Comparison of ENCODE assay signal across 22 cellular contexts in genomic region chr2:134865388-134865787, GRCh38. TPM values are rescaled to one million over a fixed set of nuclear protein-coding genes. Genes with fewer than 3 reads are reported as not detected.
DNase-seq lines count a peak whose midpoint lies in the region; ATAC-seq and TF ChIP-seq lines count a peak whose summit lies in the region.
"Had no signal": no experiment of that assay in that cellular context is flagged by ENCODE, and none has a peak within 500 bp of the region (broad histone marks: within the 10 kb centered on the region; RNA-seq: fewer than 3 reads in every experiment).

No MANE protein-coding gene starts in this region.

- TF ChIP-seq CTCF in body of pancreas (IDR thresholded peaks at IDR 0.05), result no peak

- intact Hi-C loops in body of pancreas (cut with DNase I), result no loop called here

- no peaks in the 10 kb centered on the region for H3K36me3 ChIP-seq in body of pancreas (replicated peaks in 1 of 2; ENCODE audit: insufficient read depth in 1 of 2, low read depth in 2 of 2)
- H3K36me3 ChIP-seq in HAP-1 (replicated peaks), result no peaks in the 10 kb centered on the region
- H3K36me3 ChIP-seq: BE2C; BLaER1 treated with 17β-estradiol and CSF1 and Interleukin-3, amounts not matched to agents 10 nM and 100 nM had no signal

- in situ Hi-C loops in HAP-1 (cut with MboI; ENCODE audit: low sequenced_read_pairs), result no loop called here

- ATAC-seq in body of pancreas (peak; percentile 50), left lobe of liver (peak; percentile 60)
- ATAC-seq: A549, HCT116 had no signal

- no peaks in the 10 kb centered on the region for H3K4me1 ChIP-seq in body of pancreas
- H3K4me1 ChIP-seq in HAP-1, result no peaks in the 10 kb centered on the region
- H3K4me1 ChIP-seq: BE2C; BLaER1 treated with 17β-estradiol and CSF1 and Interleukin-3, amounts not matched to agents 10 nM and 100 nM had no signal

- 80 to 83% methylated on average over 3 of the region's 3 CpGs for WGBS in body of pancreas, 2 donors

- H3K27me3 ChIP-seq in body of pancreas (no peaks in the 10 kb centered on the region), HAP-1 (ENCODE audit: low read depth) (no peaks in the 10 kb centered on the region)
- H3K27me3 ChIP-seq: BE2C; BLaER1 treated with 17β-estradiol and CSF1 and Interleukin-3, amounts not matched to agents 10 nM and 100 nM had no signal

- DNase-seq in NCI-H82 treated with DMSO at 0.1 percent for 48 hours (lab: John Stamatoyannopoulos, UW; ENCODE audit: unreplicated experiment) (peak; percentile 24), NCI-H82 (lab: John Stamatoyannopoulos, UW) (no peak), body of pancreas (peak in 2 of 4 donors; percentile 21 to 52), left lobe of liver (ENCODE audit: low spot score) (peak; percentile 87), HAP-1 (ENCODE audit: low spot score in 2 of 2) (no peak), DMS79 (lab: John Stamatoyannopoulos, UW) (no peak)
- DNase-seq: 8988T; ACHN; AML-193; BE2C; CD4-positive, alpha-beta T cell; CD8-positive, alpha-beta memory T cell; DMS 273 treated with DMSO at 0.1 percent for 48 hours; DMS79 treated with DMSO at 0.1 percent for 48 hours; GF-D8; H7 had no signal

- peak overlapping the region in 1 of 4 donors; percentile 7 for H3K27ac ChIP-seq in body of pancreas
- H3K27ac ChIP-seq: BLaER1 treated with 17β-estradiol and CSF1 and Interleukin-3, amounts not matched to agents 10 nM and 100 nM had no signal

- TF ChIP-seq POLR2A in body of pancreas (IDR thresholded peaks at IDR 0.05), result no peak

- H3K4me3 ChIP-seq in body of pancreas (no peak overlapping the region), HAP-1 (no peak overlapping the region)
- H3K4me3 ChIP-seq: A549; BLaER1 treated with 17β-estradiol and CSF1 and Interleukin-3, amounts not matched to agents 10 nM and 100 nM had no signal

- no peaks in the 10 kb centered on the region for H3K9me3 ChIP-seq in body of pancreas
- H3K9me3 ChIP-seq in HAP-1, result no peaks in the 10 kb centered on the region
- H3K9me3 ChIP-seq: A549; BE2C; BLaER1 treated with 17β-estradiol and CSF1 and Interleukin-3, amounts not matched to agents 10 nM and 100 nM had no signal

RNA-seq across cellular contexts. Expression of gene ACMSD, which starts 27.0 kb away (rescaled TPM):
- total RNA-seq in body of pancreas (under 1 TPM in 1 of 2 donors, not detected in 1; 0.52 TPM), left lobe of liver (123 TPM)
- total RNA-seq: CD4-positive, alpha-beta T cell; CD8-positive, alpha-beta memory T cell; Daoy; G401; H1; H7 had no signal

RNA-seq across cellular contexts. Expression of gene CCNT2, which starts 53.2 kb away (rescaled TPM):
- total RNA-seq in body of pancreas, result 10 to 100 TPM; 19.1 to 32.7 TPM
- total RNA-seq in left lobe of liver, result 19.5 TPM

Comparison
In these comparisons a context has a peak if more than half of its experiments do, and no peak if none do; other contexts are left out.
1. DNase-seq: peak in NCI-H82 treated with DMSO at 0.1 percent for 48 hours (single experiment) and left lobe of liver (single experiment); none in NCI-H82 (single experiment), HAP-1 (0 of 2) and DMS79 (single experiment).
2. RNA of gene ACMSD, which starts 27.0 kb away (total RNA-seq): 123 TPM in left lobe of liver (single experiment); 0.52 TPM in body of pancreas; every median in the first group is over 10 times any median in the second.